In genomic region chr13:28229522-28229921, GRCh38 we compare ENCODE assay signal across 23 cellular contexts.
DNase-seq lines count a peak whose midpoint lies in the region; ATAC-seq, FAIRE-seq and TF ChIP-seq lines count a peak whose summit lies in the region.
"Had no signal": no experiment of that assay in that cellular context is flagged by ENCODE, and none has a peak within 500 bp of the region (broad histone marks: within the 10 kb centered on the region; RNA-seq: fewer than 3 reads in every experiment).

No MANE protein-coding gene starts in this region.

- DNase-seq in CD4-positive, alpha-beta T cell = no peak
- DNase-seq in GM19239 (ENCODE audit: insufficient read length, low spot score) (no peak), T-helper 17 cell (no peak), immature natural killer cell (no peak), transverse colon (no peak), esophagus muscularis mucosa (ENCODE audit: extremely low spot score) (no peak)
- DNase-seq: Caco-2; CD4-positive, CD25-positive, alpha-beta regulatory T cell; DND-41; HFFc6; KBM-7; NCI-H1092; NCI-H1436 treated with DMSO at 0.1 percent for 48 hours; NCI-H1930; NCI-H2227 treated with DMSO at 0.1 percent for 48 hours; NCI-H510A; PC-9; RPMI8226; SHP77 had no signal

- CTCF ChIA-PET in CD4-positive, alpha-beta T cell (lab: Charles Lee) = no interaction called here

- H3K27ac Mint-ChIP-seq in CD4-positive, alpha-beta T cell = peak overlapping the region; percentile 13
- peak overlapping the region; percentile 77 for H3K27ac Mint-ChIP-seq in T-helper 17 cell
- H3K27ac Mint-ChIP-seq in immature natural killer cell = peak overlapping the region in 4 of 6 donors; percentile 17 to 49 (median 29)
- H3K27ac Mint-ChIP-seq: HFFc6 had no signal

- no peaks in the 10 kb centered on the region for H3K9me3 Mint-ChIP-seq in CD4-positive, alpha-beta T cell
- H3K9me3 Mint-ChIP-seq in immature natural killer cell = no peaks in the 10 kb centered on the region
- H3K9me3 Mint-ChIP-seq: CD4-positive, CD25-positive, alpha-beta regulatory T cell; HFFc6 had no signal

- no peak overlapping the region for H3K4me3 ChIP-seq in transverse colon
- no peak overlapping the region for H3K4me3 ChIP-seq in esophagus muscularis mucosa
- H3K4me3 ChIP-seq: GM12878, PC-9, SK-N-MC had no signal

- in situ Hi-C loops in transverse colon (cut with MboI; ENCODE audit: low pct_ligation_motif_present in 1 of 4, low pct_unique_long_range_greater_than_20kb in 1 of 4, low sequenced_read_pairs in 3 of 4) = no loop called here

- no peak for TF ChIP-seq CTCF in CD4-positive, alpha-beta T cell (IDR thresholded peaks at IDR 0.05)
- TF ChIP-seq CTCF in transverse colon (IDR thresholded peaks at IDR 0.05) (no peak), esophagus muscularis mucosa (IDR thresholded peaks at IDR 0.05) (no peak)

- no peaks in the 10 kb centered on the region for H3K9me3 ChIP-seq in CD4-positive, alpha-beta T cell (ENCODE audit: control insufficient read depth, low read length)
- H3K9me3 ChIP-seq in T-helper 17 cell (ENCODE audit: control insufficient read depth, low read length, poor library complexity, severe bottlenecking) (no peaks in the 10 kb centered on the region), transverse colon (no peaks in the 10 kb centered on the region), esophagus muscularis mucosa (no peaks in the 10 kb centered on the region)
- H3K9me3 ChIP-seq: Caco-2 had no signal

- TF ChIP-seq EP300 in transverse colon (IDR thresholded peaks at IDR 0.05; ENCODE audit: low read depth) (no peak), esophagus muscularis mucosa (IDR thresholded peaks at IDR 0.05) (no peak)

- POLR2A ChIA-PET in CD4-positive, alpha-beta T cell (lab: Charles Lee) = interaction anchor here (0.8 to 1.6 kb wide), 3 partner anchors 8 to 92 kb away, joined by 3 read pairs; partner anchors contain the start of gene PAN3

- no peak for ATAC-seq in CD4-positive, alpha-beta T cell (ENCODE audit: poor library complexity)
- ATAC-seq in T-helper 17 cell = no peak
- ATAC-seq in HG02571 (IDR thresholded peaks at IDR 0.05; ENCODE audit: unreplicated experiment) = no peak
- ATAC-seq: GM12878 had no signal

- FAIRE-seq in GM19239 (lab: Jason Lieb, UNC) = peak; percentile 76
- FAIRE-seq: GM12878 had no signal

- TF ChIP-seq POLR2A in transverse colon (IDR thresholded peaks at IDR 0.05) (no peak), esophagus muscularis mucosa (IDR thresholded peaks at IDR 0.05; ENCODE audit: low read depth) (no peak)

- no peaks in the 10 kb centered on the region for H3K4me1 ChIP-seq in transverse colon
- H3K4me1 ChIP-seq in esophagus muscularis mucosa = no peaks in the 10 kb centered on the region
- H3K4me1 ChIP-seq: Caco-2 had no signal

- peaks cover 52% of the 10 kb centered on the region for H3K36me3 Mint-ChIP-seq in CD4-positive, alpha-beta T cell (ENCODE audit: low read depth)
- H3K36me3 Mint-ChIP-seq in T-helper 17 cell (ENCODE audit: low read depth) (peaks cover 2% of the 10 kb centered on the region), immature natural killer cell (peaks cover 0 to 15% (median 0%) of the 10 kb centered on the region in 3 donors)

- no peaks in the 10 kb centered on the region for H3K27me3 ChIP-seq in CD4-positive, alpha-beta T cell (ENCODE audit: control insufficient read depth, insufficient read depth, low read length)
- H3K27me3 ChIP-seq in transverse colon (no peaks in the 10 kb centered on the region), esophagus muscularis mucosa (no peaks in the 10 kb centered on the region)

- H3K27me3 Mint-ChIP-seq in CD4-positive, alpha-beta T cell = no peaks in the 10 kb centered on the region
- H3K27me3 Mint-ChIP-seq in T-helper 17 cell = no peaks in the 10 kb centered on the region
- no peaks in the 10 kb centered on the region for H3K27me3 Mint-ChIP-seq in immature natural killer cell (ENCODE audit: low read depth in 3 of 3)
- H3K27me3 Mint-ChIP-seq: CD4-positive, CD25-positive, alpha-beta regulatory T cell had no signal

- peaks cover 16% of the 10 kb centered on the region for H3K4me1 Mint-ChIP-seq in CD4-positive, alpha-beta T cell (ENCODE audit: low read depth)
- H3K4me1 Mint-ChIP-seq in T-helper 17 cell (peaks cover 15% of the 10 kb centered on the region), immature natural killer cell (peaks cover 6 to 30% of the 10 kb centered on the region in 2 donors)

- WGBS in transverse colon (ENCODE audit: low coverage in 1 of 2), 2 donors = 91 to 100% methylated on average over 1 of the region's 1 CpG
- 97% methylated on average over 1 of the region's 1 CpG for WGBS in esophagus muscularis mucosa

- no peak overlapping the region for H3K27ac ChIP-seq in CD4-positive, alpha-beta T cell (ENCODE audit: low read depth, low read length)
- H3K27ac ChIP-seq in transverse colon = no peak overlapping the region
- no peak overlapping the region for H3K27ac ChIP-seq in esophagus muscularis mucosa (replicated peaks in 1 of 4)
- H3K27ac ChIP-seq: HL-60, PC-9, SK-N-MC had no signal

- intact Hi-C loops in CD4-positive, alpha-beta T cell (cut with DNase I, micrococcal nuclease) = no loop called here
- intact Hi-C loops in transverse colon (cut with DNase I; ENCODE audit: low total_unique reads) = no loop called here
- intact Hi-C loops in esophagus muscularis mucosa (cut with DNase I) = no loop called here

- H3K4me3 Mint-ChIP-seq in CD4-positive, alpha-beta T cell = no peak overlapping the region
- H3K4me3 Mint-ChIP-seq in T-helper 17 cell (no peak overlapping the region), immature natural killer cell (no peak overlapping the region)
- H3K4me3 Mint-ChIP-seq: CD4-positive, CD25-positive, alpha-beta regulatory T cell; HFFc6 had no signal

- peaks cover 0 to 10% (median under 1%) of the 10 kb centered on the region in 4 donors for H3K36me3 ChIP-seq in transverse colon
- peaks cover 0 to 12% (median 3%) of the 10 kb centered on the region in 4 donors for H3K36me3 ChIP-seq in esophagus muscularis mucosa

Comparison
In these comparisons a context has a peak if more than half of its experiments do, and no peak if none do; other contexts are left out.
1. H3K27ac Mint-ChIP-seq: peak in every context shown above with its lines; median percentile 77 in T-helper 17 cell; 29 in immature natural killer cell; 13 in CD4-positive, alpha-beta T cell.